Comparison of ENCODE assay signal across 1 cellular context in genomic region chr11:72842126-72842525, GRCh38.
TF ChIP-seq lines count a peak whose summit lies in the region.

No MANE protein-coding gene starts in this region.

TF ChIP-seq in IMR-90, 13 proteins besides CTCF, POLR2A, EP300 and RAD21:
- TF ChIP-seq FOS (IDR thresholded peaks at IDR 0.05; ENCODE audit: low read depth, low read length) (no peak), SMC3 (IDR thresholded peaks at IDR 0.05; ENCODE audit: low read depth, low read length) (no peak), CHD1 (IDR thresholded peaks at IDR 0.05; ENCODE audit: low read depth, low read length) (no peak), BHLHE40 (IDR thresholded peaks at IDR 0.05; ENCODE audit: low read depth, low read length) (no peak), RFX5 (IDR thresholded peaks at IDR 0.05; ENCODE audit: low read depth, low read length) (no peak), NFE2L2 (IDR thresholded peaks at IDR 0.05; ENCODE audit: low read depth, low read length) (no peak), MXI1 (IDR thresholded peaks at IDR 0.05; ENCODE audit: borderline replicate concordance, low read depth, low read length) (no peak), MAZ (IDR thresholded peaks at IDR 0.05; ENCODE audit: borderline replicate concordance, low read depth, low read length) (no peak), MAFK (IDR thresholded peaks at IDR 0.05; ENCODE audit: low read depth, low read length) (no peak)
- TF ChIP-seq, protein P1, sequence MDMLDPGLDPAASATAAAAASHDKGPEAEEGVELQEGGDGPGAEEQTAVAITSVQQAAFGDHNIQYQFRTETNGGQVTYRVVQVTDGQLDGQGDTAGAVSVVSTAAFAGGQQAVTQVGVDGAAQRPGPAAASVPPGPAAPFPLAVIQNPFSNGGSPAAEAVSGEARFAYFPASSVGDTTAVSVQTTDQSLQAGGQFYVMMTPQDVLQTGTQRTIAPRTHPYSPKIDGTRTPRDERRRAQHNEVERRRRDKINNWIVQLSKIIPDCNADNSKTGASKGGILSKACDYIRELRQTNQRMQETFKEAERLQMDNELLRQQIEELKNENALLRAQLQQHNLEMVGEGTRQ (IDR thresholded peaks at IDR 0.05; ENCODE audit: low read depth, low read length), result no peak
